In the genomic region with DNA sequence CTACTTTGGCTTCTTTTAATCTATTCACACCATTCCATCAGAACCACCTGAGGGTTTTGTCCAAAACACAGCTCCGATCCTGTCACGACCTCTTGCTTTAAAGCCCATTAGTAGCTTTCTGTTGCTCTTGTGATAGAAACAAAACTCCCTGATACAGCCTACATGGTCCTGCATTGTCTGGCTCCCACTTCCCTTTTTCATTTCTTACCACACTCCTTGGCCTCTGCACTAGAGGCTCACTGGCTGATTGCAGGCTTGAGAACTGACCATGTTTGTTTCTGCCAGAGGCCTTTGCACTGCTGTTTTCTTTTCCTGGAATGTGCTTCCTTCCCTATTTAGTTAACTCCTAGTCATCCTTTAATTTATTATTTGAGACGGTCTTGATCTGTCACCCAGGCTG, we compare ENCODE assay signal across 10 cellular contexts. TPM values are rescaled to one million over a fixed set of nuclear protein-coding genes. Genes with fewer than 3 reads are reported as not detected.
DNase-seq lines count a peak whose midpoint lies in the region; ATAC-seq and TF ChIP-seq lines count a peak whose summit lies in the region.
"Had no signal": no experiment of that assay in that cellular context is flagged by ENCODE, and none has a peak within 500 bp of the region (broad histone marks: within the 10 kb centered on the region; RNA-seq: fewer than 3 reads in every experiment).

No MANE protein-coding gene starts in this region.

- no peak overlapping the region for H3K4me3 Mint-ChIP-seq in activated T-cell treated with anti-CD3 and anti-CD28 coated beads, Interleukin-2, amount 50 U/mL, for 24 hours
- H3K4me3 Mint-ChIP-seq in stimulated activated effector memory CD8-positive, alpha-beta T cell treated with anti-CD3 and anti-CD28 coated beads, Interleukin-12 subunit alpha, Interleukin-12 subunit beta, amount 100 ng/mL, for 72 hours, result no peak overlapping the region

- peak overlapping the region; percentile 6 for H3K27ac Mint-ChIP-seq in activated T-cell treated with anti-CD3 and anti-CD28 coated beads, Interleukin-2, amount 50 U/mL, for 24 hours
- H3K27ac Mint-ChIP-seq in stimulated activated effector memory CD8-positive, alpha-beta T cell treated with anti-CD3 and anti-CD28 coated beads, Interleukin-12 subunit alpha, Interleukin-12 subunit beta, amount 100 ng/mL, for 72 hours, result peak overlapping the region; percentile 33

- no peaks in the 10 kb centered on the region for H3K9me3 Mint-ChIP-seq in activated T-cell treated with anti-CD3 and anti-CD28 coated beads, Interleukin-2, amount 50 U/mL, for 24 hours
- no peaks in the 10 kb centered on the region for H3K9me3 Mint-ChIP-seq in stimulated activated effector memory CD8-positive, alpha-beta T cell treated with anti-CD3 and anti-CD28 coated beads, Interleukin-12 subunit alpha, Interleukin-12 subunit beta, amount 100 ng/mL, for 72 hours

- H3K4me1 Mint-ChIP-seq in activated T-cell treated with anti-CD3 and anti-CD28 coated beads, Interleukin-2, amount 50 U/mL, for 24 hours (ENCODE audit: low read depth), result peaks cover 28% of the 10 kb centered on the region
- peaks cover 45% of the 10 kb centered on the region for H3K4me1 Mint-ChIP-seq in stimulated activated effector memory CD8-positive, alpha-beta T cell treated with anti-CD3 and anti-CD28 coated beads, Interleukin-12 subunit alpha, Interleukin-12 subunit beta, amount 100 ng/mL, for 72 hours

- no peaks in the 10 kb centered on the region for H3K27me3 Mint-ChIP-seq in activated T-cell treated with anti-CD3 and anti-CD28 coated beads, Interleukin-2, amount 50 U/mL, for 24 hours

- H3K27ac ChIP-seq in psoas muscle, result no peak overlapping the region
- H3K27ac ChIP-seq: PC-9 had no signal

- peaks cover 94% of the 10 kb centered on the region for H3K36me3 Mint-ChIP-seq in activated T-cell treated with anti-CD3 and anti-CD28 coated beads, Interleukin-2, amount 50 U/mL, for 24 hours (ENCODE audit: low read depth)
- H3K36me3 Mint-ChIP-seq in stimulated activated effector memory CD8-positive, alpha-beta T cell treated with anti-CD3 and anti-CD28 coated beads, Interleukin-12 subunit alpha, Interleukin-12 subunit beta, amount 100 ng/mL, for 72 hours, result peaks cover 100% of the 10 kb centered on the region

- no peak overlapping the region for H3K4me3 ChIP-seq in psoas muscle
- H3K4me3 ChIP-seq: PC-9, spleen had no signal

- peaks cover 37% of the 10 kb centered on the region for H3K4me1 ChIP-seq in psoas muscle

- intact Hi-C loops in psoas muscle (cut with DNase I), result no loop called here

- TF ChIP-seq CTCF in psoas muscle (IDR thresholded peaks at IDR 0.05), result no peak

- WGBS in psoas muscle, 3 donors, result 65 to 91% (median 68%) methylated on average over 3 of the region's 3 CpGs

- ATAC-seq in HG02798 (IDR thresholded peaks at IDR 0.05; ENCODE audit: poor library complexity, unreplicated experiment), result peak; percentile 84
- ATAC-seq in stimulated activated effector memory CD8-positive, alpha-beta T cell treated with anti-CD3 and anti-CD28 coated beads, Interleukin-12 subunit alpha, Interleukin-12 subunit beta, amount 100 ng/mL, for 72 hours, result no peak
- no peak for ATAC-seq in psoas muscle

- H3K27me3 ChIP-seq in psoas muscle (ENCODE audit: insufficient read depth in 3 of 3, low read length in 2 of 3), result no peaks in the 10 kb centered on the region
- H3K27me3 ChIP-seq: spleen had no signal

- H3K36me3 ChIP-seq in psoas muscle (ENCODE audit: insufficient read depth in 1 of 2, low read depth in 1 of 2), result peaks cover 34 to 85% of the 10 kb centered on the region in 2 donors

- H3K9me3 ChIP-seq in psoas muscle, result no peaks in the 10 kb centered on the region

- no peak for DNase-seq in activated T-cell treated with anti-CD3 and anti-CD28 coated beads, Interleukin-2, amount 50 U/mL, for 24 hours
- DNase-seq in activated T-cell treated with anti-CD3 and anti-CD28 coated beads for 4 hours, result no peak
- DNase-seq in NOMO-1 treated with dmso at 0.1 percent for 144 hours (lab: John Stamatoyannopoulos, UW; ENCODE audit: unreplicated experiment), result peak; percentile 75
- no peak for DNase-seq in stimulated activated effector memory CD8-positive, alpha-beta T cell treated with anti-CD3 and anti-CD28 coated beads, Interleukin-12 subunit alpha, Interleukin-12 subunit beta, amount 100 ng/mL, for 72 hours (ENCODE audit: low spot score in 2 of 2)
- no peak for DNase-seq in SW 1271 (lab: John Stamatoyannopoulos, UW)
- no peak for DNase-seq in psoas muscle
- DNase-seq in NCI-H2227 treated with DMSO at 0.1 percent for 48 hours (lab: John Stamatoyannopoulos, UW), result no peak
- DNase-seq: PC-9, spleen had no signal

RNA-seq across cellular contexts. Expression of a gene that starts 23.7 kb away (rescaled TPM):
- total RNA-seq in psoas muscle, result 100 to 1,000 TPM in 1 of 4 donors, 10 to 100 TPM in 3; 69.2 to 111 (median 81.6) TPM
- polyA plus RNA-seq in psoas muscle, result 100 to 1,000 TPM in 1 of 3 donors, 10 to 100 TPM in 2; 72.5 to 115 (median 85.4) TPM

RNA-seq across cellular contexts. Expression of a gene that starts 35.1 kb away (rescaled TPM):
- 1 to 10 TPM; 3.1 to 6.1 (median 4.3) TPM for total RNA-seq in psoas muscle
- 1 to 10 TPM in 2 of 3 donors, under 1 TPM in 1; 0.87 to 4.7 (median 3.0) TPM for polyA plus RNA-seq in psoas muscle
